17 cellular contexts compared by ENCODE assay signal in genomic region chr21:28833609-28834008, GRCh38.
A peak's percentile ranks its signal among the peaks of the same experiment; 100 is the strongest.
DNase-seq lines count a peak whose midpoint lies in the region; ATAC-seq lines count a peak whose summit lies in the region.
"Had no signal": no experiment of that assay in that cellular context is flagged by ENCODE, and none has a peak within 500 bp of the region (broad histone marks: within the 10 kb centered on the region; RNA-seq: fewer than 3 reads in every experiment).

No MANE protein-coding gene starts in this region.

- CTCF ChIA-PET in activated CD4-positive, alpha-beta T cell treated with anti-CD3 and anti-CD28 coated beads, Interleukin-2, amount 10 ng/mL, durations not matched to agents 7 days and 5 days (lab: Charles Lee): no interaction called here
- CTCF ChIA-PET in CD4-positive, alpha-beta memory T cell (lab: Charles Lee; ENCODE audit: partially characterized antibody): interaction anchor here (1.6 kb wide), 1 partner anchor 89 kb away, joined by 7 read pairs; no protein-coding TSS in a partner anchor

- DNase-seq in activated CD4-positive, alpha-beta T cell treated with anti-CD3 and anti-CD28 coated beads, Interleukin-2, amount 10 ng/mL, durations not matched to agents 7 days and 5 days: no peak
- no peak for DNase-seq in activated CD4-positive, alpha-beta T cell treated with anti-CD3 and anti-CD28 coated beads for 48 hours
- DNase-seq in CD4-positive, alpha-beta memory T cell: no peak
- no peak for DNase-seq in activated T-helper 1 cell treated with anti-CD3 and anti-CD28 coated beads, Interleukin-12 subunit alpha, Interleukin-12 subunit beta, Interleukin-2, Interleukin-4 antibody, amounts not matched to agents 30 ng/mL and 10 ng/mL and 1 ng/mL, durations not matched to agents 14 hours and 24 hours and 36 hours (ENCODE audit: low spot score)
- DNase-seq in naive thymus-derived CD8-positive, alpha-beta T cell: no peak
- DNase-seq in dedifferentiated amniotic fluid mesenchymal stem cell (ENCODE audit: extremely low spot score): no peak
- DNase-seq: H9, Kasumi-1, MM.1S, NCI-H1105, NCI-H1694 treated with DMSO at 0.1 percent for 48 hours, NCI-H2107, NCI-H2227 treated with DMSO at 0.1 percent for 48 hours had no signal

- H3K4me1 ChIP-seq in CD4-positive, alpha-beta memory T cell (ENCODE audit: insufficient read depth, low read length): peaks cover 82% of the 10 kb centered on the region
- H3K4me1 ChIP-seq: BLaER1 had no signal

- no peaks in the 10 kb centered on the region for H3K36me3 ChIP-seq in CD4-positive, alpha-beta memory T cell (ENCODE audit: insufficient read depth, low read length)
- H3K36me3 ChIP-seq: BLaER1 had no signal

- no peaks in the 10 kb centered on the region for H3K27me3 Mint-ChIP-seq in activated CD4-positive, alpha-beta T cell treated with anti-CD3 and anti-CD28 coated beads, Interleukin-2, amount 10 ng/mL, durations not matched to agents 7 days and 5 days
- no peaks in the 10 kb centered on the region for H3K27me3 Mint-ChIP-seq in CD4-positive, alpha-beta memory T cell
- peaks cover 2% of the 10 kb centered on the region for H3K27me3 Mint-ChIP-seq in activated T-helper 1 cell treated with anti-CD3 and anti-CD28 coated beads, Interleukin-12 subunit alpha, Interleukin-12 subunit beta, Interleukin-2, Interleukin-4 antibody, amounts not matched to agents 30 ng/mL and 10 ng/mL and 1 ng/mL, durations not matched to agents 14 hours and 24 hours and 36 hours (ENCODE audit: insufficient read depth)
- H3K27me3 Mint-ChIP-seq in naive thymus-derived CD8-positive, alpha-beta T cell: no peaks in the 10 kb centered on the region

- H3K9me3 ChIP-seq in CD4-positive, alpha-beta memory T cell (ENCODE audit: control insufficient read depth in 1 of 2, low read length in 2 of 2): no peaks in the 10 kb centered on the region
- H3K9me3 ChIP-seq: BLaER1 had no signal

- H3K36me3 Mint-ChIP-seq in activated CD4-positive, alpha-beta T cell treated with anti-CD3 and anti-CD28 coated beads, Interleukin-2, amount 10 ng/mL, durations not matched to agents 7 days and 5 days (ENCODE audit: low read depth): peaks cover 43% of the 10 kb centered on the region
- peaks cover 0 to 1% of the 10 kb centered on the region in 2 donors for H3K36me3 Mint-ChIP-seq in CD4-positive, alpha-beta memory T cell
- H3K36me3 Mint-ChIP-seq in activated T-helper 1 cell treated with anti-CD3 and anti-CD28 coated beads, Interleukin-12 subunit alpha, Interleukin-12 subunit beta, Interleukin-2, Interleukin-4 antibody, amounts not matched to agents 30 ng/mL and 10 ng/mL and 1 ng/mL, durations not matched to agents 14 hours and 24 hours and 36 hours (ENCODE audit: low read depth): peaks cover 17% of the 10 kb centered on the region
- H3K36me3 Mint-ChIP-seq in naive thymus-derived CD8-positive, alpha-beta T cell: peaks cover 0 to 3% (median 0%) of the 10 kb centered on the region in 3 donors

- POLR2A ChIA-PET in activated CD4-positive, alpha-beta T cell treated with anti-CD3 and anti-CD28 coated beads, Interleukin-2, amount 10 ng/mL, durations not matched to agents 7 days and 5 days (lab: Charles Lee): no interaction called here
- POLR2A ChIA-PET in CD4-positive, alpha-beta memory T cell (lab: Charles Lee; ENCODE audit: partially characterized antibody): interaction anchor here (1.4 to 1.7 kb wide), 3 partner anchors 50 to 191 kb away, joined by 4 read pairs; partner anchors contain the start of gene USP16
- POLR2A ChIA-PET in naive thymus-derived CD8-positive, alpha-beta T cell (lab: Charles Lee): interaction anchor here (1.2 to 1.5 kb wide), 2 partner anchors 51 to 191 kb away, joined by 3 to 5 read pairs; partner anchors contain the start of gene USP16

- no peak overlapping the region for H3K4me3 Mint-ChIP-seq in activated CD4-positive, alpha-beta T cell treated with anti-CD3 and anti-CD28 coated beads, Interleukin-2, amount 10 ng/mL, durations not matched to agents 7 days and 5 days
- peak overlapping the region in 3 of 8 donors; percentile 52 to 89 (median 67) for H3K4me3 Mint-ChIP-seq in CD4-positive, alpha-beta memory T cell
- peak overlapping the region; percentile 83 for H3K4me3 Mint-ChIP-seq in activated T-helper 1 cell treated with anti-CD3 and anti-CD28 coated beads, Interleukin-12 subunit alpha, Interleukin-12 subunit beta, Interleukin-2, Interleukin-4 antibody, amounts not matched to agents 30 ng/mL and 10 ng/mL and 1 ng/mL, durations not matched to agents 14 hours and 24 hours and 36 hours
- H3K4me3 Mint-ChIP-seq in naive thymus-derived CD8-positive, alpha-beta T cell: peak overlapping the region in 3 of 10 donors; percentile 57 to 66 (median 59)
- H3K4me3 Mint-ChIP-seq: H9 had no signal

- H3K4me1 Mint-ChIP-seq in activated CD4-positive, alpha-beta T cell treated with anti-CD3 and anti-CD28 coated beads, Interleukin-2, amount 10 ng/mL, durations not matched to agents 7 days and 5 days: peaks cover 78% of the 10 kb centered on the region
- peaks cover 63 to 88% (median 73%) of the 10 kb centered on the region in 4 donors for H3K4me1 Mint-ChIP-seq in CD4-positive, alpha-beta memory T cell
- H3K4me1 Mint-ChIP-seq in activated T-helper 1 cell treated with anti-CD3 and anti-CD28 coated beads, Interleukin-12 subunit alpha, Interleukin-12 subunit beta, Interleukin-2, Interleukin-4 antibody, amounts not matched to agents 30 ng/mL and 10 ng/mL and 1 ng/mL, durations not matched to agents 14 hours and 24 hours and 36 hours (ENCODE audit: low read depth): peaks cover 72% of the 10 kb centered on the region
- H3K4me1 Mint-ChIP-seq in naive thymus-derived CD8-positive, alpha-beta T cell: peaks cover 41 to 84% (median 75%) of the 10 kb centered on the region in 4 donors

- peaks cover 9% of the 10 kb centered on the region for H3K9me3 Mint-ChIP-seq in activated CD4-positive, alpha-beta T cell treated with anti-CD3 and anti-CD28 coated beads, Interleukin-2, amount 10 ng/mL, durations not matched to agents 7 days and 5 days
- H3K9me3 Mint-ChIP-seq in CD4-positive, alpha-beta memory T cell: peaks cover 0 to 2% (median 0%) of the 10 kb centered on the region in 8 donors
- H3K9me3 Mint-ChIP-seq in activated T-helper 1 cell treated with anti-CD3 and anti-CD28 coated beads, Interleukin-12 subunit alpha, Interleukin-12 subunit beta, Interleukin-2, Interleukin-4 antibody, amounts not matched to agents 30 ng/mL and 10 ng/mL and 1 ng/mL, durations not matched to agents 14 hours and 24 hours and 36 hours: no peaks in the 10 kb centered on the region
- H3K9me3 Mint-ChIP-seq in naive thymus-derived CD8-positive, alpha-beta T cell: no peaks in the 10 kb centered on the region
- H3K9me3 Mint-ChIP-seq: H9 had no signal

- H3K27ac ChIP-seq in CD4-positive, alpha-beta memory T cell (ENCODE audit: low read depth, low read length): no peak overlapping the region
- H3K27ac ChIP-seq: BLaER1, PC-9 had no signal

- H3K27me3 ChIP-seq in CD4-positive, alpha-beta memory T cell (ENCODE audit: insufficient read depth, low read length): no peaks in the 10 kb centered on the region
- H3K27me3 ChIP-seq: BLaER1 had no signal

- intact Hi-C loops in CD4-positive, alpha-beta memory T cell (cut with micrococcal nuclease): no loop called here
- intact Hi-C loops in activated T-helper 1 cell treated with anti-CD3 and anti-CD28 coated beads, Interleukin-12 subunit alpha, Interleukin-12 subunit beta, Interleukin-2, Interleukin-4 antibody, amounts not matched to agents 30 ng/mL and 10 ng/mL and 1 ng/mL, durations not matched to agents 14 hours and 24 hours and 36 hours (cut with micrococcal nuclease): loop anchor here (2.0 to 10.0 kb wide), 2 partner anchors 107 to 191 kb away; partner anchors contain the start of gene USP16

- peak overlapping the region; percentile 97 for H3K27ac Mint-ChIP-seq in activated CD4-positive, alpha-beta T cell treated with anti-CD3 and anti-CD28 coated beads, Interleukin-2, amount 10 ng/mL, durations not matched to agents 7 days and 5 days
- peak overlapping the region; percentile 48 to 89 (median 81) for H3K27ac Mint-ChIP-seq in CD4-positive, alpha-beta memory T cell
- H3K27ac Mint-ChIP-seq in activated T-helper 1 cell treated with anti-CD3 and anti-CD28 coated beads, Interleukin-12 subunit alpha, Interleukin-12 subunit beta, Interleukin-2, Interleukin-4 antibody, amounts not matched to agents 30 ng/mL and 10 ng/mL and 1 ng/mL, durations not matched to agents 14 hours and 24 hours and 36 hours: peak overlapping the region; percentile 88
- peak overlapping the region in 8 of 10 donors; percentile 53 to 90 (median 78) for H3K27ac Mint-ChIP-seq in naive thymus-derived CD8-positive, alpha-beta T cell

- no peak overlapping the region for H3K4me3 ChIP-seq in CD4-positive, alpha-beta memory T cell (ENCODE audit: low read length in 2 of 2)
- H3K4me3 ChIP-seq: BLaER1, PC-9 had no signal

- ATAC-seq in naive thymus-derived CD8-positive, alpha-beta T cell: no peak
- no peak for ATAC-seq in HG03521 (IDR thresholded peaks at IDR 0.05; ENCODE audit: unreplicated experiment)
- no peak for ATAC-seq in HG03432 (IDR thresholded peaks at IDR 0.05; ENCODE audit: unreplicated experiment)
